ENCODE assay signal across 8 cellular contexts in genomic region chr11:67356867-67357561, GRCh38. TPM values are rescaled to one million over a fixed set of nuclear protein-coding genes. Genes with fewer than 3 reads are reported as not detected.
A peak's percentile ranks its signal among the peaks of the same experiment; 100 is the strongest.
DNase-seq lines count a peak whose midpoint lies in the region; ATAC-seq and TF ChIP-seq lines count a peak whose summit lies in the region.

No MANE protein-coding gene starts in this region.

- H4K20me1 ChIP-seq in neural cell (ENCODE audit: insufficient read depth): no peaks in the 10 kb centered on the region

- H3K27me3 ChIP-seq in Panc1 (ENCODE audit: control insufficient read depth, insufficient read depth, low read length): no peaks in the 10 kb centered on the region
- H3K27me3 ChIP-seq in neural cell (ENCODE audit: insufficient read depth, low read depth, low read length): no peaks in the 10 kb centered on the region
- H3K27me3 ChIP-seq in thyroid gland: no peaks in the 10 kb centered on the region

- in situ Hi-C loops in Panc1 (cut with HindIII; ENCODE audit: low pct_unique_long_range_greater_than_20kb, low sequenced_read_pairs): no loop called here

- no peaks in the 10 kb centered on the region for H3F3A ChIP-seq in neural cell (ENCODE audit: insufficient read depth, low read length, poor library complexity, severe bottlenecking)

- no peak for TF ChIP-seq POLR2A in thyroid gland (IDR thresholded peaks at IDR 0.05)

- intact Hi-C loops in Panc1 (cut with micrococcal nuclease; ENCODE audit: unreplicated experiment) (loop anchor here (1.0 kb wide), 1 partner anchor 25 kb away; no protein-coding TSS in a partner anchor), thyroid gland (cut with DNase I) (loop anchor here (2.0 to 10.0 kb wide), 2 partner anchors 26 to 148 kb away; partner anchors contain the start of genes CDK2AP2 and PITPNM1)
- intact Hi-C loops in activated T-helper 1 cell treated with anti-CD3 and anti-CD28 coated beads, Interleukin-12 subunit alpha, Interleukin-12 subunit beta, Interleukin-2, Interleukin-4 antibody, amounts not matched to agents 30 ng/mL and 10 ng/mL and 1 ng/mL, durations not matched to agents 14 hours and 24 hours and 36 hours (cut with micrococcal nuclease): loop anchor here (1.0 to 10.0 kb wide), 3 partner anchors 11 to 228 kb away; partner anchors contain the start of gene GSTP1

- no peak for TF ChIP-seq EP300 in neural cell (conservative IDR thresholded peaks at IDR 0.05; ENCODE audit: poor library complexity, severe bottlenecking)

- H3K4me3 ChIP-seq in Panc1 (ENCODE audit: low read depth in 2 of 2, low read length in 2 of 2): no peak overlapping the region
- H3K4me3 ChIP-seq in neural cell (ENCODE audit: low read length): no peak overlapping the region
- H3K4me3 ChIP-seq in thyroid gland (replicated peaks in 1 of 3): no peak overlapping the region

- H3K9me3 Mint-ChIP-seq in activated T-helper 1 cell treated with anti-CD3 and anti-CD28 coated beads, Interleukin-12 subunit alpha, Interleukin-12 subunit beta, Interleukin-2, Interleukin-4 antibody, amounts not matched to agents 30 ng/mL and 10 ng/mL and 1 ng/mL, durations not matched to agents 14 hours and 24 hours and 36 hours: no peaks in the 10 kb centered on the region

- H3K79me2 ChIP-seq in neural cell (replicated peaks; ENCODE audit: insufficient read depth, low read length): no peaks in the 10 kb centered on the region

- DNase-seq in D341Med (ENCODE audit: low spot score) (peak; percentile 77), HuH-7.5 (ENCODE audit: low spot score) (peak; percentile 100), Panc1 (ENCODE audit: low read depth, low spot score) (no peak), fibroblast of peridontal ligament (ENCODE audit: extremely low read depth) (peak; percentile 80), thyroid gland (peak; percentile 62 to 77)
- peak; percentile 66 for DNase-seq in activated T-helper 1 cell treated with anti-CD3 and anti-CD28 coated beads, Interleukin-12 subunit alpha, Interleukin-12 subunit beta, Interleukin-2, Interleukin-4 antibody, amounts not matched to agents 30 ng/mL and 10 ng/mL and 1 ng/mL, durations not matched to agents 14 hours and 24 hours and 36 hours (ENCODE audit: low spot score)

- no peak overlapping the region for H3K4me2 ChIP-seq in neural cell (ENCODE audit: low read length)

- H3K27ac ChIP-seq in Panc1 (ENCODE audit: low read length) (peak overlapping the region; percentile 94), neural cell (ENCODE audit: low read length) (no peak overlapping the region), thyroid gland (peak overlapping the region; percentile 34 to 99 (median 96))

- peak; percentile 83 for TF ChIP-seq RAD21 in neural cell (conservative IDR thresholded peaks at IDR 0.05)

- CTCF ChIA-PET in Panc1 (lab: Charles Lee): interaction anchor here (0.6 to 7.9 kb wide), 8 partner anchors 11 to 51 kb away, joined by 3 to 207 read pairs (median 13); partner anchors contain the start of gene CLCF1

- peaks cover 25% of the 10 kb centered on the region for H3K4me1 Mint-ChIP-seq in activated T-helper 1 cell treated with anti-CD3 and anti-CD28 coated beads, Interleukin-12 subunit alpha, Interleukin-12 subunit beta, Interleukin-2, Interleukin-4 antibody, amounts not matched to agents 30 ng/mL and 10 ng/mL and 1 ng/mL, durations not matched to agents 14 hours and 24 hours and 36 hours (ENCODE audit: low read depth)

- H3K36me3 Mint-ChIP-seq in activated T-helper 1 cell treated with anti-CD3 and anti-CD28 coated beads, Interleukin-12 subunit alpha, Interleukin-12 subunit beta, Interleukin-2, Interleukin-4 antibody, amounts not matched to agents 30 ng/mL and 10 ng/mL and 1 ng/mL, durations not matched to agents 14 hours and 24 hours and 36 hours (ENCODE audit: low read depth): no peaks in the 10 kb centered on the region

- H3K9me2 ChIP-seq in neural cell (ENCODE audit: insufficient read depth, low read length): no peaks in the 10 kb centered on the region

- TF ChIP-seq CTCF in Panc1 (IDR thresholded peaks at IDR 0.05): peak; percentile 98; the same call in 1 of the 2 replicates
- peak; percentile 88 for TF ChIP-seq CTCF in neural cell (IDR thresholded peaks at IDR 0.05; ENCODE audit: poor library complexity, severe bottlenecking)
- TF ChIP-seq CTCF in thyroid gland (IDR thresholded peaks at IDR 0.05): peak; percentile 81 to 99 (median 90)

- 20 to 23% methylated on average over 3 of the region's 3 CpGs for WGBS in thyroid gland, 2 donors

- peak overlapping the region; percentile 23 for H3K4me3 Mint-ChIP-seq in activated T-helper 1 cell treated with anti-CD3 and anti-CD28 coated beads, Interleukin-12 subunit alpha, Interleukin-12 subunit beta, Interleukin-2, Interleukin-4 antibody, amounts not matched to agents 30 ng/mL and 10 ng/mL and 1 ng/mL, durations not matched to agents 14 hours and 24 hours and 36 hours

- no TSS peak for BruUV-seq in Panc1 (replicated peaks; lab: Mats Ljungman, UMichigan)

- no peaks in the 10 kb centered on the region for H3K9me3 ChIP-seq in Panc1 (ENCODE audit: control insufficient read depth, insufficient read depth, low read depth, low read length)
- H3K9me3 ChIP-seq in neural cell (ENCODE audit: low read length): no peaks in the 10 kb centered on the region
- H3K9me3 ChIP-seq in thyroid gland: no peaks in the 10 kb centered on the region

- H2AFZ ChIP-seq in neural cell (ENCODE audit: low read depth, low read length): no peak overlapping the region

- POLR2A ChIA-PET in Panc1 (lab: Charles Lee): interaction anchor here (0.9 to 1.6 kb wide), 2 partner anchors 16 to 24 kb away, joined by 9 to 15 read pairs; partner anchors contain the start of gene CLCF1

- ATAC-seq in Panc1 (peak; percentile 46), GM19455 (IDR thresholded peaks at IDR 0.05; ENCODE audit: unreplicated experiment) (no peak)

- H3K4me1 ChIP-seq in Panc1 (ENCODE audit: control insufficient read depth, insufficient read depth, low read length): peaks cover 53% of the 10 kb centered on the region
- peaks cover 26 to 65% of the 10 kb centered on the region in 2 donors for H3K4me1 ChIP-seq in thyroid gland

- peak overlapping the region; percentile 75 for H3K27ac Mint-ChIP-seq in activated T-helper 1 cell treated with anti-CD3 and anti-CD28 coated beads, Interleukin-12 subunit alpha, Interleukin-12 subunit beta, Interleukin-2, Interleukin-4 antibody, amounts not matched to agents 30 ng/mL and 10 ng/mL and 1 ng/mL, durations not matched to agents 14 hours and 24 hours and 36 hours

- H3K9ac ChIP-seq in neural cell (ENCODE audit: low read length): no peak overlapping the region

- H3K27me3 Mint-ChIP-seq in activated T-helper 1 cell treated with anti-CD3 and anti-CD28 coated beads, Interleukin-12 subunit alpha, Interleukin-12 subunit beta, Interleukin-2, Interleukin-4 antibody, amounts not matched to agents 30 ng/mL and 10 ng/mL and 1 ng/mL, durations not matched to agents 14 hours and 24 hours and 36 hours (ENCODE audit: insufficient read depth): peaks cover 11% of the 10 kb centered on the region

- H3K36me3 ChIP-seq in Panc1 (ENCODE audit: control insufficient read depth, insufficient read depth, low read length) (no peaks in the 10 kb centered on the region), neural cell (ENCODE audit: insufficient read depth, low read length) (no peaks in the 10 kb centered on the region), thyroid gland (no peaks in the 10 kb centered on the region)

TF ChIP-seq in neural cell, 6 proteins besides CTCF, POLR2A, EP300 and RAD21:
- peak; percentile 92 for TF ChIP-seq SMC3 (conservative IDR thresholded peaks at IDR 0.05; ENCODE audit: poor library complexity)
- no peak for TF ChIP-seq EZH2 (IDR thresholded peaks at IDR 0.05; ENCODE audit: borderline replicate concordance, insufficient read depth, low read length, poor library complexity, severe bottlenecking)

RNA-seq across cellular contexts. Expression of gene POLD4, which starts 3.7 kb away (rescaled TPM):
- 78.7 TPM for total RNA-seq in Panc1 (2021; ENCODE audit: unreplicated experiment)
- 119 TPM for polyA plus RNA-seq in Panc1 (2012; ENCODE audit: insufficient read length)
- 36.7 and 39.8 TPM in 2 replicates for total RNA-seq in activated T-helper 1 cell treated with anti-CD3 and anti-CD28 coated beads, Interleukin-12 subunit alpha, Interleukin-12 subunit beta, Interleukin-2, Interleukin-4 antibody, amounts not matched to agents 30 ng/mL and 10 ng/mL and 1 ng/mL, durations not matched to agents 14 hours and 24 hours and 36 hours
- polyA plus RNA-seq in neural cell: 6.0 and 6.8 TPM in 2 replicates
- 2.5 and 6.1 TPM in 2 replicates for polyA minus RNA-seq in neural cell
- 100 to 1,000 TPM in 1 of 4 donors, 10 to 100 TPM in 3; 38.6 to 105 (median 60.6) TPM for total RNA-seq in thyroid gland

RNA-seq across cellular contexts. Expression of gene CLCF1, which starts 16.4 kb away (rescaled TPM):
- total RNA-seq in Panc1 (2021; ENCODE audit: unreplicated experiment): 9.3 TPM
- polyA plus RNA-seq in Panc1 (2012; ENCODE audit: insufficient read length): 9.0 TPM
- 0.64 and 0.73 TPM in 2 replicates for total RNA-seq in activated T-helper 1 cell treated with anti-CD3 and anti-CD28 coated beads, Interleukin-12 subunit alpha, Interleukin-12 subunit beta, Interleukin-2, Interleukin-4 antibody, amounts not matched to agents 30 ng/mL and 10 ng/mL and 1 ng/mL, durations not matched to agents 14 hours and 24 hours and 36 hours
- 0.34 TPM in 1 of 2 replicates, not detected in the other for polyA plus RNA-seq in neural cell
- not detected in 2 replicates for polyA minus RNA-seq in neural cell
- total RNA-seq in thyroid gland: 1 to 10 TPM; 4.3 to 9.4 (median 6.9) TPM

RNA-seq across cellular contexts. Expression of gene RAD9A, which starts 34.8 kb away (rescaled TPM):
- total RNA-seq in Panc1 (2021; ENCODE audit: unreplicated experiment): 33.1 TPM
- 24.4 TPM for polyA plus RNA-seq in Panc1 (2012; ENCODE audit: insufficient read length)
- total RNA-seq in activated T-helper 1 cell treated with anti-CD3 and anti-CD28 coated beads, Interleukin-12 subunit alpha, Interleukin-12 subunit beta, Interleukin-2, Interleukin-4 antibody, amounts not matched to agents 30 ng/mL and 10 ng/mL and 1 ng/mL, durations not matched to agents 14 hours and 24 hours and 36 hours: 30.7 and 31.6 TPM in 2 replicates
- polyA plus RNA-seq in neural cell: 59.6 and 76.2 TPM in 2 replicates
- 38.2 and 44.2 TPM in 2 replicates for polyA minus RNA-seq in neural cell
- 10 to 100 TPM; 22.7 to 38.0 (median 31.0) TPM for total RNA-seq in thyroid gland

RNA-seq across cellular contexts. Expression of gene PPP1CA, which starts 44.6 kb away (rescaled TPM):
- 361 TPM for total RNA-seq in Panc1 (2021; ENCODE audit: unreplicated experiment)
- polyA plus RNA-seq in Panc1 (2012; ENCODE audit: insufficient read length): 412 TPM
- total RNA-seq in activated T-helper 1 cell treated with anti-CD3 and anti-CD28 coated beads, Interleukin-12 subunit alpha, Interleukin-12 subunit beta, Interleukin-2, Interleukin-4 antibody, amounts not matched to agents 30 ng/mL and 10 ng/mL and 1 ng/mL, durations not matched to agents 14 hours and 24 hours and 36 hours: 260 and 263 TPM in 2 replicates
- polyA plus RNA-seq in neural cell: 102 and 106 TPM in 2 replicates
- polyA minus RNA-seq in neural cell: 77.7 and 83.8 TPM in 2 replicates
- 100 to 1,000 TPM; 164 to 216 (median 191) TPM for total RNA-seq in thyroid gland

RNA-seq across cellular contexts. Expression of gene TBC1D10C, which starts 46.9 kb away (rescaled TPM):
- total RNA-seq in Panc1 (2021; ENCODE audit: unreplicated experiment) (0.33 TPM), thyroid gland (10 to 100 TPM in 2 of 4 donors, 1 to 10 TPM in 2; 8.8 to 16.0 (median 11.6) TPM)
- 0.68 TPM for polyA plus RNA-seq in Panc1 (2012; ENCODE audit: insufficient read length)
- 131 and 135 TPM in 2 replicates for total RNA-seq in activated T-helper 1 cell treated with anti-CD3 and anti-CD28 coated beads, Interleukin-12 subunit alpha, Interleukin-12 subunit beta, Interleukin-2, Interleukin-4 antibody, amounts not matched to agents 30 ng/mL and 10 ng/mL and 1 ng/mL, durations not matched to agents 14 hours and 24 hours and 36 hours
- not detected in 2 replicates for polyA plus RNA-seq in neural cell
- not detected in 2 replicates for polyA minus RNA-seq in neural cell
